Comparison of ENCODE assay signal across 10 cellular contexts in genomic region chr17:42135151-42135550, GRCh38. TPM values are rescaled to one million over a fixed set of nuclear protein-coding genes. Genes with fewer than 3 reads are reported as not detected.
DNase-seq lines count a peak whose midpoint lies in the region; ATAC-seq and TF ChIP-seq lines count a peak whose summit lies in the region.
"Had no signal": no experiment of that assay in that cellular context is flagged by ENCODE, and none has a peak within 500 bp of the region (broad histone marks: within the 10 kb centered on the region; RNA-seq: fewer than 3 reads in every experiment).

No MANE protein-coding gene starts in this region.

- WGBS in endodermal cell (ENCODE audit: insufficient coverage in 1 of 2, insufficient read length in 1 of 2), 2 experiments = 92 to 97% methylated on average over 5 to 6 of the region's 6 CpGs

- no peaks in the 10 kb centered on the region for H3K9me3 ChIP-seq in endodermal cell (ENCODE audit: control insufficient read depth, low read length)
- no peaks in the 10 kb centered on the region for H3K9me3 ChIP-seq in osteoblast (ENCODE audit: low read depth, low read length)

- POLR2A ChIA-PET in HEK293T (lab: Yijun Ruan, JAX) = interaction anchor here (1.3 to 2.7 kb wide), 2 partner anchors 14 to 118 kb away, joined by 5 to 15 read pairs; partner anchors contain the start of genes DNAJC7 and KAT2A

- peak overlapping the region; percentile 4; the same call in 1 of the 2 replicates for H3K4me2 ChIP-seq in KMS-11
- H3K4me2 ChIP-seq in osteoblast (ENCODE audit: insufficient read depth, low read length) = no peak overlapping the region

- CTCF ChIA-PET in HEK293T (lab: Yijun Ruan, JAX) = interaction anchor here (0.6 kb wide), 1 partner anchor 175 kb away, joined by 5 read pairs; no protein-coding TSS in a partner anchor

- H3K36me3 ChIP-seq in KMS-11 (ENCODE audit: insufficient read depth) = no peaks in the 10 kb centered on the region
- H3K36me3 ChIP-seq in endodermal cell (ENCODE audit: control insufficient read depth, insufficient read depth, low read length) = peaks cover 46% of the 10 kb centered on the region
- peaks cover 15% of the 10 kb centered on the region for H3K36me3 ChIP-seq in osteoblast (ENCODE audit: insufficient read depth, low read length)

- H3K27ac ChIP-seq in 22Rv1 (peak overlapping the region; percentile 70), KMS-11 (no peak overlapping the region; the same call in 1 of the 2 replicates), endodermal cell (ENCODE audit: low read depth, low read length) (no peak overlapping the region), osteoblast (ENCODE audit: low read depth, low read length) (peak overlapping the region; percentile 24)

- H3K4me1 ChIP-seq in KMS-11 (ENCODE audit: low read depth, poor library complexity, severe bottlenecking) (peaks cover 76% of the 10 kb centered on the region), endodermal cell (ENCODE audit: control insufficient read depth, insufficient read depth, low read length) (peaks cover 31% of the 10 kb centered on the region), osteoblast (ENCODE audit: insufficient read depth, low read length) (peaks cover 38% of the 10 kb centered on the region)

- H2AFZ ChIP-seq in KMS-11 (ENCODE audit: low read depth) (no peak overlapping the region), osteoblast (ENCODE audit: low read length) (no peak overlapping the region)

- no peaks in the 10 kb centered on the region for H3K27me3 Mint-ChIP-seq in endodermal cell (ENCODE audit: insufficient read depth)
- H3K27me3 Mint-ChIP-seq: central memory CD8-positive, alpha-beta T cell had no signal

- H3K4me1 Mint-ChIP-seq in endodermal cell = peaks cover 64% of the 10 kb centered on the region

- DNase-seq in endodermal cell (no peak), osteoblast (ENCODE audit: insufficient read length, low spot score, missing footprints) (no peak), NCI-H774 (lab: John Stamatoyannopoulos, UW) (no peak), HEK293T (ENCODE audit: extremely low spot score) (no peak)
- DNase-seq: T-helper 1 cell had no signal

- TF ChIP-seq POLR2A in GM18505 (IDR thresholded peaks at IDR 0.05; ENCODE audit: borderline replicate concordance, extremely low read depth, insufficient read depth, insufficient read length) = no peak

- no peak overlapping the region for H3K4me3 Mint-ChIP-seq in endodermal cell
- H3K4me3 Mint-ChIP-seq: central memory CD8-positive, alpha-beta T cell had no signal

- TF ChIP-seq CTCF in 22Rv1 (IDR thresholded peaks at IDR 0.05) (no peak), KMS-11 (conservative IDR thresholded peaks at IDR 0.05; ENCODE audit: low read depth, low read length) (no peak), endodermal cell (conservative IDR thresholded peaks at IDR 0.05) (no peak), osteoblast (IDR thresholded peaks at IDR 0.05; ENCODE audit: extremely low read depth, low read depth, low read length) (no peak)

- H3K79me2 ChIP-seq in KMS-11 (ENCODE audit: insufficient read depth, low read depth) (peaks cover 74% of the 10 kb centered on the region), osteoblast (ENCODE audit: insufficient read depth, low read length) (peaks cover 98% of the 10 kb centered on the region)

- ATAC-seq in GM18505 (IDR thresholded peaks at IDR 0.05; ENCODE audit: unreplicated experiment) (no peak), HG03039 (IDR thresholded peaks at IDR 0.05; ENCODE audit: unreplicated experiment) (no peak)

- H3K9ac ChIP-seq in KMS-11 (no peak overlapping the region), endodermal cell (ENCODE audit: extremely low read depth, low read length, poor library complexity, severe bottlenecking) (peak overlapping the region; percentile 33)

- H4K20me1 ChIP-seq in KMS-11 (ENCODE audit: insufficient read depth) (peaks cover 19% of the 10 kb centered on the region; the same call in 1 of the 2 replicates), osteoblast (ENCODE audit: insufficient read depth, low read length) (peaks cover 75% of the 10 kb centered on the region)

- peak overlapping the region; percentile 88 for H3K27ac Mint-ChIP-seq in endodermal cell

- H3K4me3 ChIP-seq in KMS-11 (IDR thresholded peaks at IDR 0.05; ENCODE audit: insufficient read depth, low read depth, low read length) = no peak overlapping the region
- H3K4me3 ChIP-seq in endodermal cell (ENCODE audit: low read length) = no peak overlapping the region
- H3K4me3 ChIP-seq in osteoblast (ENCODE audit: insufficient read depth, low read length) = no peak overlapping the region

- H3K36me3 Mint-ChIP-seq in endodermal cell (ENCODE audit: low read depth) = peaks cover 16% of the 10 kb centered on the region

- no peaks in the 10 kb centered on the region for H3K9me3 Mint-ChIP-seq in endodermal cell
- H3K9me3 Mint-ChIP-seq: central memory CD8-positive, alpha-beta T cell had no signal

- no peaks in the 10 kb centered on the region for H3K27me3 ChIP-seq in KMS-11 (ENCODE audit: insufficient read depth, low read depth)
- H3K27me3 ChIP-seq in endodermal cell (ENCODE audit: control insufficient read depth, insufficient read depth, low read length, poor library complexity, severe bottlenecking) = no peaks in the 10 kb centered on the region
- H3K27me3 ChIP-seq in osteoblast (ENCODE audit: insufficient read depth, low read length) = no peaks in the 10 kb centered on the region

TF ChIP-seq in HEK293T, 16 proteins besides CTCF, POLR2A, EP300 and RAD21:
- no peak for TF ChIP-seq L3MBTL2 (conservative IDR thresholded peaks at IDR 0.05)
- TF ChIP-seq BHLHE40 (IDR thresholded peaks at IDR 0.05; ENCODE audit: borderline replicate concordance) = no peak
- no peak for TF ChIP-seq CTBP1 (IDR thresholded peaks at IDR 0.05; ENCODE audit: borderline replicate concordance)
- no peak for TF ChIP-seq ZNF384 (IDR thresholded peaks at IDR 0.05)

RNA-seq across cellular contexts. Expression of gene HSPB9, which starts 12.5 kb away (rescaled TPM):
- total RNA-seq in endodermal cell = under 1 TPM in 1 of 2 donors, not detected in 1; 0.22 TPM
- 0.28 TPM for polyA plus RNA-seq in endodermal cell (2013, experiment 1 of 2)
- not detected for polyA plus RNA-seq in endodermal cell (2013, experiment 2 of 2)
- total RNA-seq in osteoblast = not detected in 2 replicates

RNA-seq across cellular contexts. Expression of gene KAT2A, which starts 14.0 kb away (rescaled TPM):
- 10 to 100 TPM; 48.0 to 57.6 TPM for total RNA-seq in endodermal cell
- 45.9 TPM for polyA plus RNA-seq in endodermal cell (2013, experiment 1 of 2)
- polyA plus RNA-seq in endodermal cell (2013, experiment 2 of 2) = 35.1 TPM
- 8.3 and 9.0 TPM in 2 replicates for total RNA-seq in osteoblast

RNA-seq across cellular contexts. Expression of gene RAB5C, which starts 19.6 kb away (rescaled TPM):
- total RNA-seq in endodermal cell (10 to 100 TPM; 61.0 to 67.8 TPM), osteoblast (80.0 and 90.5 TPM in 2 replicates)
- polyA plus RNA-seq in endodermal cell (2013, experiment 1 of 2) = 87.7 TPM
- 84.5 TPM for polyA plus RNA-seq in endodermal cell (2013, experiment 2 of 2)

RNA-seq across cellular contexts. Expression of gene DHX58, which starts 22.6 kb away (rescaled TPM):
- total RNA-seq in endodermal cell = under 1 TPM; 0.38 to 0.48 TPM
- polyA plus RNA-seq in endodermal cell (2013, experiment 1 of 2) = 0.57 TPM
- polyA plus RNA-seq in endodermal cell (2013, experiment 2 of 2) = 0.58 TPM
- total RNA-seq in osteoblast = 18.5 and 23.0 TPM in 2 replicates

RNA-seq across cellular contexts. Expression of gene ZNF385C, which starts 36.9 kb away (rescaled TPM):
- total RNA-seq in endodermal cell (1 to 10 TPM; 1.4 to 2.1 TPM), osteoblast (not detected in 2 replicates)
- 5.8 TPM for polyA plus RNA-seq in endodermal cell (2013, experiment 1 of 2)
- 6.0 TPM for polyA plus RNA-seq in endodermal cell (2013, experiment 2 of 2)

Comparison
In these comparisons a context has a peak if more than half of its experiments do, and no peak if none do; other contexts are left out.
1. H3K27ac ChIP-seq: peak in 22Rv1 (single experiment) and osteoblast (single experiment); none in KMS-11 (single experiment) and endodermal cell (single experiment).